In the genomic region with DNA sequence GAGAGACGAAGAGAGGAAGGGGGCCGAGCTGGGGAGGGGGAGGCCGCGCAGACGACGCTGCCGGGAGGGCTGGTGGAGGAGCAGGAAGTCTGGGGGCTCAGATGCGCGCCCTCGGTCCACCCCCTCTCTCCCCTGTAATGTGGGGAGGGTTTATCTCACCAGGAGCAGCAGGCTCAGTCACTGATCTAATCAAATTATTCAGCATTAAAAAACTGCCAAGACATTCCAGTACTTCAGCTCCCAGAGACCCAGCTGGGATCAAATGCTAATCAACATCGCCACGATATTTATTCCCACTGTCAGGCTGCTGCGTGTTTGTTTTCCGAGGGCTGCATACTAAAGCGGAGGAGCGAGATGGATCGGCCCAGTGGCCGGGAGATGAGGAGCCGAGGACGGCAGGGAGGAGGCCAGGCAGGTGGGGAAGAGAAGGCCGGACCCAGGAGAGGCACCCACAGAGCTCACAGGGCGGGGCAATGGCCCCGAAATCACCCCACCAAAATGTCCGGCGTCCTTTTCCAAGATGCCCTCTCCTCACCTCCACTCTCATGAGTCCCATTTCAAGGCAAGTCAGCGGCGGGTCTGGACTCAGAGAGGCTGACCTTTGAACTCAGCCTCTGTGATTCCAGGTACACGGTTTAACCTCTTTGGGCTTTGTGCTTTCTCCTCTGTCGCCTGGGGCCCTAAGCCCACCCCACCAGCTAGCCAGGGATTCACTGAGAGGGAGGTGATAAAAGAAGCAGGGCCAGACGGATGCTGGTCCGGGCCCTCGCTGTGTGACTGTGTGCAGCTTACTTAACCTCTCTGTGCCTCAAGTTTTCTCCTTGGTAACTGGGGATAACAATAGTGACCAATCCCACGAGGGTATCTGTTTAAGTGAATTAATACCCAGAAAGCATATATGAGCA, we compare ENCODE assay signal across 2 cellular contexts.
TF ChIP-seq lines count a peak whose summit lies in the region.

No MANE protein-coding gene starts in this region.

TF ChIP-seq in A549, 52 proteins besides CTCF, POLR2A, EP300 and RAD21:
- TF ChIP-seq, protein P1, sequence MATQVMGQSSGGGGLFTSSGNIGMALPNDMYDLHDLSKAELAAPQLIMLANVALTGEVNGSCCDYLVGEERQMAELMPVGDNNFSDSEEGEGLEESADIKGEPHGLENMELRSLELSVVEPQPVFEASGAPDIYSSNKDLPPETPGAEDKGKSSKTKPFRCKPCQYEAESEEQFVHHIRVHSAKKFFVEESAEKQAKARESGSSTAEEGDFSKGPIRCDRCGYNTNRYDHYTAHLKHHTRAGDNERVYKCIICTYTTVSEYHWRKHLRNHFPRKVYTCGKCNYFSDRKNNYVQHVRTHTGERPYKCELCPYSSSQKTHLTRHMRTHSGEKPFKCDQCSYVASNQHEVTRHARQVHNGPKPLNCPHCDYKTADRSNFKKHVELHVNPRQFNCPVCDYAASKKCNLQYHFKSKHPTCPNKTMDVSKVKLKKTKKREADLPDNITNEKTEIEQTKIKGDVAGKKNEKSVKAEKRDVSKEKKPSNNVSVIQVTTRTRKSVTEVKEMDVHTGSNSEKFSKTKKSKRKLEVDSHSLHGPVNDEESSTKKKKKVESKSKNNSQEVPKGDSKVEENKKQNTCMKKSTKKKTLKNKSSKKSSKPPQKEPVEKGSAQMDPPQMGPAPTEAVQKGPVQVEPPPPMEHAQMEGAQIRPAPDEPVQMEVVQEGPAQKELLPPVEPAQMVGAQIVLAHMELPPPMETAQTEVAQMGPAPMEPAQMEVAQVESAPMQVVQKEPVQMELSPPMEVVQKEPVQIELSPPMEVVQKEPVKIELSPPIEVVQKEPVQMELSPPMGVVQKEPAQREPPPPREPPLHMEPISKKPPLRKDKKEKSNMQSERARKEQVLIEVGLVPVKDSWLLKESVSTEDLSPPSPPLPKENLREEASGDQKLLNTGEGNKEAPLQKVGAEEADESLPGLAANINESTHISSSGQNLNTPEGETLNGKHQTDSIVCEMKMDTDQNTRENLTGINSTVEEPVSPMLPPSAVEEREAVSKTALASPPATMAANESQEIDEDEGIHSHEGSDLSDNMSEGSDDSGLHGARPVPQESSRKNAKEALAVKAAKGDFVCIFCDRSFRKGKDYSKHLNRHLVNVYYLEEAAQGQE (IDR thresholded peaks at IDR 0.05) = no peak
- TF ChIP-seq SMC3 (IDR thresholded peaks at IDR 0.05) (no peak), KDM5A (IDR thresholded peaks at IDR 0.05) (no peak), HDAC2 (IDR thresholded peaks at IDR 0.05) (no peak), CEBPB (IDR thresholded peaks at IDR 0.05) (no peak), RARB (CRISPR knock-in tag; IDR thresholded peaks at IDR 0.05) (no peak), ZFP36 (IDR thresholded peaks at IDR 0.05; ENCODE audit: borderline replicate concordance, partially characterized antibody) (peak; percentile 76)
- TF ChIP-seq, protein P2, sequence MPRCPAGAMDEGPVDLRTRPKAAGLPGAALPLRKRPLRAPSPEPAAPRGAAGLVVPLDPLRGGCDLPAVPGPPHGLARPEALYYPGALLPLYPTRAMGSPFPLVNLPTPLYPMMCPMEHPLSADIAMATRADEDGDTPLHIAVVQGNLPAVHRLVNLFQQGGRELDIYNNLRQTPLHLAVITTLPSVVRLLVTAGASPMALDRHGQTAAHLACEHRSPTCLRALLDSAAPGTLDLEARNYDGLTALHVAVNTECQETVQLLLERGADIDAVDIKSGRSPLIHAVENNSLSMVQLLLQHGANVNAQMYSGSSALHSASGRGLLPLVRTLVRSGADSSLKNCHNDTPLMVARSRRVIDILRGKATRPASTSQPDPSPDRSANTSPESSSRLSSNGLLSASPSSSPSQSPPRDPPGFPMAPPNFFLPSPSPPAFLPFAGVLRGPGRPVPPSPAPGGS (IDR thresholded peaks at IDR 0.05) = no peak
- TF ChIP-seq, protein P3, sequence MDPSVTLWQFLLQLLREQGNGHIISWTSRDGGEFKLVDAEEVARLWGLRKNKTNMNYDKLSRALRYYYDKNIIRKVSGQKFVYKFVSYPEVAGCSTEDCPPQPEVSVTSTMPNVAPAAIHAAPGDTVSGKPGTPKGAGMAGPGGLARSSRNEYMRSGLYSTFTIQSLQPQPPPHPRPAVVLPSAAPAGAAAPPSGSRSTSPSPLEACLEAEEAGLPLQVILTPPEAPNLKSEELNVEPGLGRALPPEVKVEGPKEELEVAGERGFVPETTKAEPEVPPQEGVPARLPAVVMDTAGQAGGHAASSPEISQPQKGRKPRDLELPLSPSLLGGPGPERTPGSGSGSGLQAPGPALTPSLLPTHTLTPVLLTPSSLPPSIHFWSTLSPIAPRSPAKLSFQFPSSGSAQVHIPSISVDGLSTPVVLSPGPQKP (IDR thresholded peaks at IDR 0.05; ENCODE audit: low read depth, low read length) = no peak

TF ChIP-seq in HEK293, 187 proteins besides CTCF, POLR2A, EP300 and RAD21:
- TF ChIP-seq ZNF768 (tag by site-specific recombination; IDR thresholded peaks at IDR 0.05) (peak; percentile 95), ZNF354C (tag by site-specific recombination; IDR thresholded peaks at IDR 0.05; ENCODE audit: borderline replicate concordance, low read depth) (no peak)
